10 cellular contexts compared by ENCODE assay signal in the genomic region with DNA sequence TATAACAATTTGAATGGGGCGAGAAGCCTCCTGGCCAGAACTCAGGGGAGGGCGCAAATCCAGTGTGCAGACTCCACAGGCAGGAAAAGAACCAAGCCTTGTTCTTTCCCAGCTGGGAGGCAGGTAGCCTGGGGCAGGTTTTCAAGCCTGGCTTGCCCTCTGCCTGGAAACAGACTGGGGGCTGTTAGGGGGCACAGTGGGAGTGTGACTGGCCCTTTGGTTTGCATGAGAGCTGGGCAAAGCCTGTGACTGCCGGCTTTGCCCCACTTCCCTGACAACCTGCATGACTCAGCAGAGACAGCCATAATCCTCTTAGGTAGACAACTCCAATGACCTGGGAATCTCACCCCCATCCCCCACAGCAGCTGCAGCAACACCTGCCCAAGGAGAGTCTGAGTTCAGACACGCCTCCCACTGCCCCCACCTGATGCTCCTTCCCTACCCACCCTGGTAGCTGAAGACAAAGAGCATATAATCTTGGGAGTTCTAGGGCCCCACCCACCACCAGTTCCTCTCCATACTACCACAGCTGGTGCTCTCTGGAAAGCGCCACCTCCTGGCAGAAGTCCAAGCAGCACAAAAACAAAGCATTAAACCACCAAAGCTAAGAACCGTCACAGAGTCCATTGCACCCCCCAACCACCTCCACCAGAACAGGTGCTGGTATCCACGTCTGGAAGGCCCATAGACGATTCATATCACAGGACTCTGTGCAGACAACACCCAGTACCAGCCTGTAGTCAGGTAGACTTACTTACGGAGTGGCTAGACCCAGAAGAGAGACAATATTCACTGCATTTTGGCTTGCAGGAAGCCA.
DNase-seq lines count a peak whose midpoint lies in the region; ATAC-seq and TF ChIP-seq lines count a peak whose summit lies in the region.
"Had no signal": no experiment of that assay in that cellular context is flagged by ENCODE, and none has a peak within 500 bp of the region (broad histone marks: within the 10 kb centered on the region; RNA-seq: fewer than 3 reads in every experiment).

No MANE protein-coding gene starts in this region.

- no peaks in the 10 kb centered on the region for H3K36me3 ChIP-seq in brain microvascular endothelial cell (replicated peaks)

- no peak overlapping the region for H3K27ac Mint-ChIP-seq in stimulated activated naive B cell treated with anti-CD40 and anti-IgM and Interleukin-4, amounts not matched to agents 10 μg/mL and 1 μg/mL and 100 μg/mL, for 72 hours
- H3K27ac Mint-ChIP-seq: stimulated activated effector memory CD8-positive, alpha-beta T cell treated with anti-CD3 and anti-CD28 coated beads, Interleukin-12 subunit alpha, Interleukin-12 subunit beta, amount 100 ng/mL, for 72 hours had no signal

- no peak overlapping the region for H3K27ac ChIP-seq in brain microvascular endothelial cell
- H3K27ac ChIP-seq in dorsolateral prefrontal cortex: no peak overlapping the region

- H3K4me1 Mint-ChIP-seq in stimulated activated naive B cell treated with anti-CD40 and anti-IgM and Interleukin-4, amounts not matched to agents 10 μg/mL and 1 μg/mL and 100 μg/mL, for 72 hours: peaks cover 0 to 2% of the 10 kb centered on the region in 2 donors
- H3K4me1 Mint-ChIP-seq: stimulated activated effector memory CD8-positive, alpha-beta T cell treated with anti-CD3 and anti-CD28 coated beads, Interleukin-12 subunit alpha, Interleukin-12 subunit beta, amount 100 ng/mL, for 72 hours had no signal

- H3K4me3 ChIP-seq in brain microvascular endothelial cell (ENCODE audit: low read depth, low read length): no peak overlapping the region
- H3K4me3 ChIP-seq in dorsolateral prefrontal cortex: no peak overlapping the region

- DNase-seq in DMS 273 treated with DMSO at 0.1 percent for 48 hours (lab: John Stamatoyannopoulos, UW): peak; percentile 24
- DNase-seq in HT-29 (ENCODE audit: low spot score): peak; percentile 62
- peak; percentile 74 for DNase-seq in NCI-H748 treated with DMSO at 0.1 percent for 48 hours (lab: John Stamatoyannopoulos, UW)
- peak; percentile 31 for DNase-seq in glomerular visceral epithelial cell (ENCODE audit: extremely low spot score)
- no peak for DNase-seq in brain microvascular endothelial cell
- DNase-seq in stimulated activated naive B cell treated with anti-CD40 and anti-IgM and Interleukin-4, amounts not matched to agents 10 μg/mL and 1 μg/mL and 100 μg/mL, for 72 hours: no peak
- DNase-seq in dorsolateral prefrontal cortex: no peak
- DNase-seq: mammary epithelial cell had no signal

- intact Hi-C loops in dorsolateral prefrontal cortex (cut with DNase I): no loop called here

- no peaks in the 10 kb centered on the region for H3K27me3 ChIP-seq in brain microvascular endothelial cell (replicated peaks)
- no peaks in the 10 kb centered on the region for H3K27me3 ChIP-seq in dorsolateral prefrontal cortex

- TF ChIP-seq CTCF in brain microvascular endothelial cell (IDR thresholded peaks at IDR 0.05; ENCODE audit: low read depth, low read length, missing control alignments) (no peak), dorsolateral prefrontal cortex (IDR thresholded peaks at IDR 0.05 in 54 of 56, conservative IDR thresholded peaks at IDR 0.05 in 2 of 56; ENCODE audit: low read depth in 1 of 56, partially characterized antibody in 56 of 56) (no peak)

- in situ Hi-C loops in brain microvascular endothelial cell (cut with HindIII; ENCODE audit: low pct_ligation_motif_present, low sequenced_read_pairs): no loop called here

- peaks cover 15 to 33% of the 10 kb centered on the region in 2 donors for H3K27me3 Mint-ChIP-seq in stimulated activated naive B cell treated with anti-CD40 and anti-IgM and Interleukin-4, amounts not matched to agents 10 μg/mL and 1 μg/mL and 100 μg/mL, for 72 hours

- no peak for ATAC-seq in GM21619 (IDR thresholded peaks at IDR 0.05; ENCODE audit: unreplicated experiment)
- ATAC-seq in stimulated activated naive B cell treated with anti-CD40 and anti-IgM and Interleukin-4, amounts not matched to agents 10 μg/mL and 1 μg/mL and 100 μg/mL, for 72 hours (replicated peaks): no peak
- ATAC-seq: stimulated activated effector memory CD8-positive, alpha-beta T cell treated with anti-CD3 and anti-CD28 coated beads, Interleukin-12 subunit alpha, Interleukin-12 subunit beta, amount 100 ng/mL, for 72 hours had no signal

- peaks cover 6 to 7% of the 10 kb centered on the region in 2 donors for H3K9me3 Mint-ChIP-seq in stimulated activated naive B cell treated with anti-CD40 and anti-IgM and Interleukin-4, amounts not matched to agents 10 μg/mL and 1 μg/mL and 100 μg/mL, for 72 hours
- H3K9me3 Mint-ChIP-seq: stimulated activated effector memory CD8-positive, alpha-beta T cell treated with anti-CD3 and anti-CD28 coated beads, Interleukin-12 subunit alpha, Interleukin-12 subunit beta, amount 100 ng/mL, for 72 hours had no signal

- H3K4me3 Mint-ChIP-seq in stimulated activated naive B cell treated with anti-CD40 and anti-IgM and Interleukin-4, amounts not matched to agents 10 μg/mL and 1 μg/mL and 100 μg/mL, for 72 hours: no peak overlapping the region
- H3K4me3 Mint-ChIP-seq: stimulated activated effector memory CD8-positive, alpha-beta T cell treated with anti-CD3 and anti-CD28 coated beads, Interleukin-12 subunit alpha, Interleukin-12 subunit beta, amount 100 ng/mL, for 72 hours had no signal

- H3K36me3 Mint-ChIP-seq in stimulated activated naive B cell treated with anti-CD40 and anti-IgM and Interleukin-4, amounts not matched to agents 10 μg/mL and 1 μg/mL and 100 μg/mL, for 72 hours: no peaks in the 10 kb centered on the region
- H3K36me3 Mint-ChIP-seq: stimulated activated effector memory CD8-positive, alpha-beta T cell treated with anti-CD3 and anti-CD28 coated beads, Interleukin-12 subunit alpha, Interleukin-12 subunit beta, amount 100 ng/mL, for 72 hours had no signal

Comparison
In these comparisons a context has a peak if more than half of its experiments do, and no peak if none do; other contexts are left out.
1. DNase-seq: peak in DMS 273 treated with DMSO at 0.1 percent for 48 hours (single experiment), HT-29 (single experiment), NCI-H748 treated with DMSO at 0.1 percent for 48 hours (single experiment) and glomerular visceral epithelial cell (single experiment); none in brain microvascular endothelial cell (single experiment), stimulated activated naive B cell treated with anti-CD40 and anti-IgM and Interleukin-4, amounts not matched to agents 10 μg/mL and 1 μg/mL and 100 μg/mL, for 72 hours (single experiment) and dorsolateral prefrontal cortex (0 of 10).